ENCODE assay signal across 12 cellular contexts in genomic region chr2:60839126-60839813, GRCh38. TPM values are rescaled to one million over a fixed set of nuclear protein-coding genes. Genes with fewer than 3 reads are reported as not detected.
A peak's percentile ranks its signal among the peaks of the same experiment; 100 is the strongest.
DNase-seq lines count a peak whose midpoint lies in the region; ATAC-seq and TF ChIP-seq lines count a peak whose summit lies in the region.
"Had no signal": no experiment of that assay in that cellular context is flagged by ENCODE, and none has a peak within 500 bp of the region (broad histone marks: within the 10 kb centered on the region; RNA-seq: fewer than 3 reads in every experiment).

No MANE protein-coding gene starts in this region.

- CTCF ChIA-PET in CD8-positive, alpha-beta memory T cell (lab: Charles Lee), result interaction anchor here (0.8 to 1.8 kb wide), 2 partner anchors 12 to 34 kb away, joined by 3 to 5 read pairs; no protein-coding TSS in a partner anchor

- peaks cover 10 to 11% (median 11%) of the 10 kb centered on the region in 3 donors for H3K4me1 Mint-ChIP-seq in CD8-positive, alpha-beta memory T cell

- ATAC-seq in GM18867 (IDR thresholded peaks at IDR 0.05; ENCODE audit: unreplicated experiment) (peak; percentile 47), GM21786 (IDR thresholded peaks at IDR 0.05; ENCODE audit: unreplicated experiment) (peak; percentile 36), HG03378 (IDR thresholded peaks at IDR 0.05; ENCODE audit: unreplicated experiment) (peak; percentile 51), mucosa of descending colon (peak; percentile 35)

- intact Hi-C loops in mucosa of descending colon (cut with DNase I, micrococcal nuclease) (no loop called here), colonic mucosa (cut with DNase I) (no loop called here)

- no peak overlapping the region for H3K27ac ChIP-seq in colonic mucosa
- no peak overlapping the region for H3K27ac ChIP-seq in CD8-positive, alpha-beta memory T cell (ENCODE audit: low read depth, low read length)

- no peak overlapping the region for H3K9ac ChIP-seq in colonic mucosa (ENCODE audit: low read depth in 2 of 2, low read length in 2 of 2)

- no peak for DNase-seq in mucosa of descending colon
- no peak for DNase-seq in colonic mucosa
- DNase-seq in CD8-positive, alpha-beta memory T cell, result no peak
- DNase-seq in dermis blood vessel endothelial cell, result no peak
- no peak for DNase-seq in globus pallidus (ENCODE audit: low spot score)
- DNase-seq: activated effector memory CD4-positive, alpha-beta T cell treated with Interleukin-2 at 50 U/mL for 16 hours; cortex of kidney; hypothalamus; NCI-H345 had no signal

- TF ChIP-seq CTCF in mucosa of descending colon (IDR thresholded peaks at IDR 0.05) (no peak), colonic mucosa (IDR thresholded peaks at IDR 0.05) (no peak)

- POLR2A ChIA-PET in CD8-positive, alpha-beta memory T cell (lab: Charles Lee), result interaction anchor here (0.6 kb wide), 1 partner anchor 991 kb away, joined by 8 read pairs; no protein-coding TSS in a partner anchor

- no peak overlapping the region for H3K4me3 Mint-ChIP-seq in CD8-positive, alpha-beta memory T cell

- H3K36me3 ChIP-seq in mucosa of descending colon (ENCODE audit: low read depth), result no peaks in the 10 kb centered on the region
- H3K36me3 ChIP-seq in colonic mucosa, result no peaks in the 10 kb centered on the region
- H3K36me3 ChIP-seq in CD8-positive, alpha-beta memory T cell (ENCODE audit: insufficient read depth, low read length), result no peaks in the 10 kb centered on the region

- no peaks in the 10 kb centered on the region for H3K9me3 Mint-ChIP-seq in CD8-positive, alpha-beta memory T cell

- H3K27ac Mint-ChIP-seq in CD8-positive, alpha-beta memory T cell, result peak overlapping the region in 2 of 8 donors; percentile 20 to 29

- H3K4me1 ChIP-seq in mucosa of descending colon (ENCODE audit: low read depth), result no peaks in the 10 kb centered on the region
- no peaks in the 10 kb centered on the region for H3K4me1 ChIP-seq in colonic mucosa
- H3K4me1 ChIP-seq in CD8-positive, alpha-beta memory T cell (ENCODE audit: insufficient read depth, low read length), result peaks cover 10% of the 10 kb centered on the region

- no peaks in the 10 kb centered on the region for H3K36me3 Mint-ChIP-seq in CD8-positive, alpha-beta memory T cell

- H3K9me3 ChIP-seq in mucosa of descending colon (no peaks in the 10 kb centered on the region), colonic mucosa (no peaks in the 10 kb centered on the region)
- H3K9me3 ChIP-seq in CD8-positive, alpha-beta memory T cell (ENCODE audit: low read length), result no peaks in the 10 kb centered on the region

- peaks cover 2 to 15% of the 10 kb centered on the region in 2 donors for H3K27me3 Mint-ChIP-seq in CD8-positive, alpha-beta memory T cell

- H3K4me3 ChIP-seq in mucosa of descending colon, result no peak overlapping the region
- H3K4me3 ChIP-seq in colonic mucosa, result no peak overlapping the region
- no peak overlapping the region for H3K4me3 ChIP-seq in CD8-positive, alpha-beta memory T cell (ENCODE audit: low read length)

- H3K27me3 ChIP-seq in colonic mucosa, result no peaks in the 10 kb centered on the region
- H3K27me3 ChIP-seq in CD8-positive, alpha-beta memory T cell (ENCODE audit: insufficient read depth, low read length, poor library complexity, severe bottlenecking), result peaks cover 4% of the 10 kb centered on the region

RNA-seq across cellular contexts. Expression of gene REL, which starts 42.1 kb away (rescaled TPM):
- total RNA-seq in mucosa of descending colon, result 10 to 100 TPM; 17.4 to 20.5 (median 18.1) TPM
- 10 to 100 TPM; 11.1 to 31.5 TPM for total RNA-seq in colonic mucosa
- 10 to 100 TPM; 45.6 to 47.6 TPM for total RNA-seq in CD8-positive, alpha-beta memory T cell
- polyA plus RNA-seq in CD8-positive, alpha-beta memory T cell, result 25.4 TPM
- 21.8 and 30.4 TPM in 2 replicates for total RNA-seq in dermis blood vessel endothelial cell
